Comparison of ENCODE assay signal across 8 cellular contexts in the genomic region with DNA sequence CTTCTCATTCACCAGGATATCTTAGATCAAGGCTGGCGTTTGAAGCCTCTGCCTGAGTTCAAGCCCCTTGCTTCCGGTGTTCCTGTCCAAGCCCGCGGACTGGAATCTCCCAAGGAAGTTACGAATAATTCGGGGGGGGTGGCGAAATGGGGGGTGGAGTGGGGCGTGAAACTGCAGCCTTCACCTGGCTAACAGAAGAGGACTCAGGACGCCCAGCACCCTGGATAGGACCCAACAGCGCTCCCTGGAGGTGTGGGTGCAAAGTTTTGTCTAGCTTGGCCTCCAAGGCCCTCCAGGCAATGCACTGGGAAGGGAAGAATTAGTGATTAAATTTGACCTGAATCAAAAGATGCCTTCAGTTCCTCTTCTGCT. TPM values are rescaled to one million over a fixed set of nuclear protein-coding genes. Genes with fewer than 3 reads are reported as not detected.
DNase-seq lines count a peak whose midpoint lies in the region; ATAC-seq, FAIRE-seq and TF ChIP-seq lines count a peak whose summit lies in the region.

No MANE protein-coding gene starts in this region.

- no peak for TF ChIP-seq EP300 in GM12878 (IDR thresholded peaks at IDR 0.05; ENCODE audit: borderline replicate concordance in 1 of 2, control insufficient read depth in 1 of 2, low read depth in 2 of 2, low read length in 2 of 2)

- ATAC-seq in GM12878 (peak; percentile 61), HG03097 (IDR thresholded peaks at IDR 0.05; ENCODE audit: low FRiP score, unreplicated experiment) (no peak)

- H4K20me1 ChIP-seq in GM12878 (ENCODE audit: control insufficient read depth, insufficient read depth), result 0 out of 2 replicates have a peak, but pooled peaks cover 3% of the 10 kb centered on the region

- CTCF ChIA-PET in GM12878 (lab: Yijun Ruan, JAX), result interaction anchor here (0.7 to 4.2 kb wide), 39 partner anchors 8 to 1023 kb away, joined by 3 to 65 read pairs (median 4); no protein-coding TSS in a partner anchor

- POLR2A ChIA-PET in GM12878 (lab: Charles Lee), result interaction anchor here (1.0 kb wide), 1 partner anchor 420 kb away, joined by 3 read pairs; no protein-coding TSS in a partner anchor

- no TSS peak for BruUV-seq in GM12878 (replicated peaks; lab: Mats Ljungman, UMichigan)

- TF ChIP-seq CTCF in AG10803 (conservative IDR thresholded peaks at IDR 0.05; ENCODE audit: low read length) (peak; percentile 69), GM20000 (IDR thresholded peaks at IDR 0.05; ENCODE audit: extremely low read depth, missing control alignments) (no peak), GM12878 (IDR thresholded peaks at IDR 0.05 in 2 of 3, conservative IDR thresholded peaks at IDR 0.05 in 1 of 3; ENCODE audit: control insufficient read depth in 2 of 3, extremely low read depth in 1 of 3, insufficient read depth in 1 of 3, low read depth in 3 of 3, low read length in 3 of 3) (peak; percentile 63 to 79 (median 77))

- H3K36me3 ChIP-seq in GM12878 (ENCODE audit: control insufficient read depth in 2 of 2, insufficient read depth in 2 of 2, low read length in 1 of 2), result no peaks in the 10 kb centered on the region
- no peaks in the 10 kb centered on the region for H3K36me3 ChIP-seq in iPS-20b (ENCODE audit: insufficient read depth, low read depth, low read length)
- no peaks in the 10 kb centered on the region for H3K36me3 ChIP-seq in small intestine (ENCODE audit: control insufficient read depth in 2 of 2, insufficient read depth in 2 of 2, low read length in 2 of 2)

- WGBS in GM12878 (ENCODE audit: insufficient coverage, insufficient replicate concordance, low lambda C conversion rate, missing lambda C conversion rate), result 1% methylated on average over 9 of the region's 10 CpGs
- WGBS in small intestine, 3 donors, result 1 to 7% (median 1%) methylated on average over 10 of the region's 10 CpGs

- TF ChIP-seq RAD21 in GM12878 (IDR thresholded peaks at IDR 0.05; ENCODE audit: insufficient read depth, low read depth, low read length), result peak; percentile 67

- H3K27me3 ChIP-seq in GM12878 (replicated peaks in 1 of 2; ENCODE audit: control insufficient read depth in 2 of 2, insufficient read depth in 2 of 2, low read length in 1 of 2) (peaks cover 0 to 18% of the 10 kb centered on the region in 2 experiments; a peak in 3 of 4 replicates), iPS-20b (ENCODE audit: insufficient read depth, low read length) (no peaks in the 10 kb centered on the region; the same call in 1 of the 2 replicates), small intestine (ENCODE audit: control insufficient read depth in 2 of 2, insufficient read depth in 2 of 2, low read length in 2 of 2) (no peaks in the 10 kb centered on the region)

- RAD21 ChIA-PET in GM12878 (lab: Charles Lee; ENCODE audit: unreplicated experiment), result interaction anchor here (0.8 to 4.2 kb wide), 25 partner anchors 9 to 965 kb away, joined by 3 to 48 read pairs (median 5); no protein-coding TSS in a partner anchor

- intact Hi-C loops in GM12878 (cut with micrococcal nuclease; ENCODE audit: unreplicated experiment), result loop anchor here (1.0 to 5.0 kb wide), 10 partner anchors 174 to 886 kb away; no protein-coding TSS in a partner anchor

- FAIRE-seq in GM12878 (lab: Jason Lieb, UNC) (no peak), small intestine (lab: Jason Lieb, UNC) (no peak)

- in situ Hi-C loops in GM12878 (cut with MboI), result loop anchor here (5.0 kb wide), 1 partner anchor 884 kb away; no protein-coding TSS in a partner anchor

- H3K4me3 ChIP-seq in AG10803 (ENCODE audit: low read length) (peak overlapping the region; percentile 70), GM12878 (peak overlapping the region; percentile 69), iPS-20b (ENCODE audit: low read length) (peak overlapping the region; percentile 91), small intestine (ENCODE audit: low read depth in 1 of 2, low read length in 2 of 2) (peak overlapping the region in 1 of 2 donors; percentile 57)

- H2AFZ ChIP-seq in GM12878 (ENCODE audit: control insufficient read depth, low read depth, low read length), result peak overlapping the region; percentile 82

- H3K9ac ChIP-seq in GM12878 (ENCODE audit: control insufficient read depth, insufficient read depth, low read length), result peak overlapping the region; percentile 60
- peak overlapping the region; percentile 82; the same call in 1 of the 2 replicates for H3K9ac ChIP-seq in iPS-20b (ENCODE audit: low read depth, low read length)

- peak overlapping the region; percentile 97 for H3K4me2 ChIP-seq in GM12878 (ENCODE audit: control insufficient read depth, insufficient read depth)

- no peaks in the 10 kb centered on the region for H3K79me2 ChIP-seq in GM12878 (ENCODE audit: control insufficient read depth, insufficient read depth, low read length)

- no peak for TF ChIP-seq POLR2A in GM12878 (IDR thresholded peaks at IDR 0.05; ENCODE audit: low read depth, low read length)

- peak; percentile 65 for DNase-seq in AG10803 (ENCODE audit: low read depth)
- peak; percentile 68 for DNase-seq in GM20000 (ENCODE audit: low spot score)
- DNase-seq in NCI-H1105 (lab: John Stamatoyannopoulos, UW), result peak; percentile 56
- peak; percentile 80 for DNase-seq in T-helper 9 cell
- no peak for DNase-seq in GM12878 (ENCODE audit: low read depth, low spot score)
- DNase-seq in small intestine, result peak; percentile 94

- no peaks in the 10 kb centered on the region for H3K9me3 ChIP-seq in GM12878 (replicated peaks; ENCODE audit: control insufficient read depth, insufficient read depth, low read length)
- no peaks in the 10 kb centered on the region for H3K9me3 ChIP-seq in iPS-20b (ENCODE audit: insufficient read depth, low read depth, low read length)
- H3K9me3 ChIP-seq in small intestine (ENCODE audit: control insufficient read depth, low read depth), result no peaks in the 10 kb centered on the region

- H3K27ac ChIP-seq in GM12878 (ENCODE audit: control insufficient read depth, insufficient read depth), result no peak overlapping the region
- no peak overlapping the region for H3K27ac ChIP-seq in iPS-20b (ENCODE audit: low read length)
- peak overlapping the region; percentile 74 to 93 for H3K27ac ChIP-seq in small intestine (ENCODE audit: low read depth in 1 of 2, low read length in 1 of 2)

- H3K4me1 ChIP-seq in GM12878 (ENCODE audit: control insufficient read depth, insufficient read depth, low read length) (peaks cover 3% of the 10 kb centered on the region; the same call in 1 of the 2 replicates), iPS-20b (ENCODE audit: insufficient read depth, low read length) (peaks cover 24% of the 10 kb centered on the region; the same call in 1 of the 2 replicates), small intestine (ENCODE audit: control insufficient read depth in 2 of 2, insufficient read depth in 1 of 2, low read depth in 1 of 2, low read length in 1 of 2) (peaks cover 0 to 5% of the 10 kb centered on the region in 2 donors)

- SMC1A ChIA-PET in GM12878 (lab: Charles Lee; ENCODE audit: uncharacterized antibody, unreplicated experiment), result interaction anchor here (0.8 to 5.0 kb wide), 22 partner anchors 10 to 886 kb away, joined by 3 to 48 read pairs (median 4); no protein-coding TSS in a partner anchor

TF ChIP-seq in GM12878, 131 proteins besides CTCF, POLR2A, EP300 and RAD21:
- TF ChIP-seq SMC3 (IDR thresholded peaks at IDR 0.05; ENCODE audit: borderline replicate concordance, low read length), result peak; percentile 42; the same call in 1 of the 2 replicates
- no peak for TF ChIP-seq ZNF384 (IDR thresholded peaks at IDR 0.05; ENCODE audit: borderline replicate concordance, low read depth, low read length)

RNA-seq across cellular contexts. Expression of gene TRIB2, which starts 0.9 kb away (rescaled TPM):
- 16.9 and 24.4 TPM in 2 replicates for total RNA-seq in GM12878 (2013; cell fraction: nucleolus; rRNA removed)
- total RNA-seq in GM12878 (2014; rRNA removed), result 8.6 and 9.2 TPM in 2 replicates
- total RNA-seq in GM12878 (2014; rRNA removed; fragmentation: Illumina TruSeq; extraction: Trizol), result 5.2 and 5.3 TPM in 2 replicates
- 8.4 and 9.7 TPM in 2 replicates for total RNA-seq in GM12878 (2021)
- polyA plus RNA-seq in GM12878 (2011; ENCODE audit: low read depth), result 3.3 TPM
- polyA plus RNA-seq in GM12878 (2011; rRNA removed), result 5.1 and 6.4 TPM in 2 replicates
- 6.0 and 6.1 TPM in 2 replicates for polyA plus RNA-seq in GM12878 (2011; cell fraction: cytosol; rRNA removed)
- polyA plus RNA-seq in GM12878 (2011; cell fraction: nucleus; rRNA removed), result 8.2 and 11.0 TPM in 2 replicates
- 2.4 and 2.8 TPM in 2 replicates for polyA plus RNA-seq in GM12878 (2012)
- 6.8 and 7.3 TPM in 2 replicates for polyA plus RNA-seq in GM12878 (2014; fragmentation: Illumina TruSeq; extraction: Trizol)
- polyA plus RNA-seq in GM12878 (2014; fragmentation: Nextera tagmentation; extraction: Ambion mirVana), result 1 to 10 TPM; 1.6 to 3.5 TPM
- 6.8 and 9.0 TPM in 2 replicates for polyA plus RNA-seq in GM12878 (2014; rRNA removed)
- 1 to 10 TPM; 3.9 to 5.1 TPM for polyA plus RNA-seq in GM12878 (2016; fragmentation: Nextera tagmentation; extraction: Ambion mirVana)
- 2.6 and 4.8 TPM in 2 replicates for polyA minus RNA-seq in GM12878 (2011; rRNA and poly(A)+ RNA removed)
- 1.9 and 4.3 TPM in 2 replicates for polyA minus RNA-seq in GM12878 (2011; cell fraction: cytosol; rRNA and poly(A)+ RNA removed)
- 7.5 and 9.4 TPM in 2 replicates for polyA minus RNA-seq in GM12878 (2011; cell fraction: nucleus; rRNA and poly(A)+ RNA removed)
- 10 to 100 TPM in 2 of 3 donors, 1 to 10 TPM in 1; 7.3 to 20.1 (median 17.2) TPM for polyA plus RNA-seq in small intestine

Comparison
In these comparisons a context has a peak if more than half of its experiments do, and no peak if none do; other contexts are left out.
1. H3K27ac ChIP-seq: peak in small intestine (2 of 2); none in GM12878 (single experiment) and iPS-20b (single experiment).